10 cellular contexts compared by ENCODE assay signal in the genomic region with DNA sequence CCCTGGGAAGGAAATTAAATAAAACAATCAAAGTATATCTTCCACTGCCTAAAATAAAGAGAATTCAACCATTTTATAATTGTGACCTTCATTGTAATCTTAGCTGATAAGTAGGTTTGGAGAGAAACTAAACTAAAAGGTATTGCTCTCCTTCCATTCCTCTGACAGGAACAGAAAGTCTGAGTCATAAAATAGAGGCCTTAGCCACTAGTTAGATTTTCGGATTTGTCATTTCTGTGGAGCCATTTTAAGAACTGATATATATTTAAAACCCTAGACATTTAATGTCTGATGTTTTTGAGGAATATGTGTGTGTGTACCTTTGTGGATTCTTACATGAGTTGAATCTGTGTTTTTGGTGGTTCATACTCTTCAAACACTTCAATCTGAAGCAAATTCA. TPM values are rescaled to one million over a fixed set of nuclear protein-coding genes. Genes with fewer than 3 reads are reported as not detected.
DNase-seq lines count a peak whose midpoint lies in the region; ATAC-seq, FAIRE-seq and TF ChIP-seq lines count a peak whose summit lies in the region.
"Had no signal": no experiment of that assay in that cellular context is flagged by ENCODE, and none has a peak within 500 bp of the region (broad histone marks: within the 10 kb centered on the region; RNA-seq: fewer than 3 reads in every experiment).

No MANE protein-coding gene starts in this region.

- H3K9ac ChIP-seq in mammary epithelial cell (ENCODE audit: insufficient read depth, low read length), result no peak overlapping the region

- in situ Hi-C loops in mammary epithelial cell (cut with MboI; ENCODE audit: low sequenced_read_pairs in 2 of 2), result loop anchor here in 1 of 2 donors (10.0 kb wide), 1 partner anchor 75 kb away; no protein-coding TSS in a partner anchor

- no peak overlapping the region for H3K27ac Mint-ChIP-seq in CD4-positive, alpha-beta T cell
- H3K27ac Mint-ChIP-seq: memory B cell had no signal

- H3K27ac ChIP-seq in ACC112 (ENCODE audit: low read depth, low read length), result peak overlapping the region; percentile 65
- H3K27ac ChIP-seq in mammary epithelial cell (ENCODE audit: insufficient read depth, low read depth, low read length), result peak overlapping the region; percentile 62
- H3K27ac ChIP-seq in CD4-positive, alpha-beta T cell (ENCODE audit: low read depth, low read length), result no peak overlapping the region

- H3K4me1 ChIP-seq in ACC112 (ENCODE audit: control insufficient read depth, insufficient read depth, low read length, unreplicated experiment) (peaks cover 15% of the 10 kb centered on the region), mammary epithelial cell (ENCODE audit: insufficient read depth, low read length) (peaks cover 8% of the 10 kb centered on the region)

- no peaks in the 10 kb centered on the region for H4K20me1 ChIP-seq in mammary epithelial cell (ENCODE audit: insufficient read depth, low read length)

- peak overlapping the region; percentile 97 for H2AFZ ChIP-seq in ACC112 (ENCODE audit: low read length, unreplicated experiment)
- peak overlapping the region; percentile 51 for H2AFZ ChIP-seq in mammary epithelial cell (ENCODE audit: low read depth, low read length)

- H3K79me2 ChIP-seq in ACC112 (ENCODE audit: control insufficient read depth, insufficient read depth, low read length, unreplicated experiment), result no peaks in the 10 kb centered on the region
- H3K79me2 ChIP-seq in mammary epithelial cell (ENCODE audit: insufficient read depth, low read length), result no peaks in the 10 kb centered on the region

- CTCF ChIA-PET in mammary epithelial cell (lab: Charles Lee; ENCODE audit: low non-redundant PET), result no interaction called here
- CTCF ChIA-PET in CD4-positive, alpha-beta T cell (lab: Charles Lee), result no interaction called here

- H3K4me3 Mint-ChIP-seq in CD4-positive, alpha-beta T cell, result no peak overlapping the region
- H3K4me3 Mint-ChIP-seq: memory B cell had no signal

- no TSS peak for BruUV-seq in mammary epithelial cell (replicated peaks; lab: Mats Ljungman, UMichigan)

- dilution Hi-C loops in mammary epithelial cell (cut with HindIII; ENCODE audit: low sequenced_read_pairs), result no loop called here

- intact Hi-C loops in mammary epithelial cell (cut with micrococcal nuclease), result no loop called here
- intact Hi-C loops in CD4-positive, alpha-beta T cell (cut with DNase I, micrococcal nuclease), result no loop called here
- intact Hi-C loops in left colon (cut with DNase I, micrococcal nuclease), result no loop called here
- intact Hi-C loops in posterior cingulate gyrus (cut with DNase I), result no loop called here

- H3K27me3 Mint-ChIP-seq in CD4-positive, alpha-beta T cell, result no peaks in the 10 kb centered on the region
- H3K27me3 Mint-ChIP-seq: memory B cell had no signal

- POLR2A ChIA-PET in CD4-positive, alpha-beta T cell (lab: Charles Lee), result no interaction called here

- no peaks in the 10 kb centered on the region for H3K36me3 ChIP-seq in ACC112 (ENCODE audit: insufficient read depth, low read length)
- no peaks in the 10 kb centered on the region for H3K36me3 ChIP-seq in mammary epithelial cell (ENCODE audit: insufficient read depth, low read length)

- H3K9me3 ChIP-seq in mammary epithelial cell (replicated peaks; ENCODE audit: insufficient read depth, low read length), result no peaks in the 10 kb centered on the region
- no peaks in the 10 kb centered on the region for H3K9me3 ChIP-seq in CD4-positive, alpha-beta T cell (ENCODE audit: control insufficient read depth, low read length)

- no peaks in the 10 kb centered on the region for H3K9me3 Mint-ChIP-seq in CD4-positive, alpha-beta T cell
- H3K9me3 Mint-ChIP-seq: memory B cell had no signal

- no peaks in the 10 kb centered on the region for H3K27me3 ChIP-seq in ACC112 (ENCODE audit: insufficient read depth, low read length)
- H3K27me3 ChIP-seq in mammary epithelial cell (ENCODE audit: insufficient read depth, low read length), result no peaks in the 10 kb centered on the region
- H3K27me3 ChIP-seq in CD4-positive, alpha-beta T cell (ENCODE audit: control insufficient read depth, insufficient read depth, low read length), result no peaks in the 10 kb centered on the region

- H3K4me1 Mint-ChIP-seq in CD4-positive, alpha-beta T cell (ENCODE audit: low read depth), result no peaks in the 10 kb centered on the region
- H3K4me1 Mint-ChIP-seq: memory B cell had no signal

- WGBS in mammary epithelial cell (ENCODE audit: low coverage, missing lambda C conversion rate), result 74% methylated on average over 1 of the region's 1 CpG

- TF ChIP-seq POLR2A in GM12892 (IDR thresholded peaks at IDR 0.05; ENCODE audit: low read depth, low read length), result no peak

- H3K36me3 Mint-ChIP-seq in CD4-positive, alpha-beta T cell (ENCODE audit: low read depth), result no peaks in the 10 kb centered on the region
- H3K36me3 Mint-ChIP-seq: memory B cell had no signal

- ATAC-seq in GM19438 (IDR thresholded peaks at IDR 0.05; ENCODE audit: low read depth, unreplicated experiment) (peak; percentile 91), HG03342 (IDR thresholded peaks at IDR 0.05; ENCODE audit: unreplicated experiment) (peak; percentile 96), left colon (no peak)
- no peak for ATAC-seq in CD4-positive, alpha-beta T cell (ENCODE audit: poor library complexity)

- peak; percentile 64 for DNase-seq in mammary epithelial cell
- DNase-seq in CD4-positive, alpha-beta T cell, result no peak
- no peak for DNase-seq in GM12892 (ENCODE audit: insufficient read length)
- DNase-seq in left colon, result no peak
- DNase-seq in posterior cingulate gyrus, result no peak

- no peak for TF ChIP-seq CTCF in mammary epithelial cell (conservative IDR thresholded peaks at IDR 0.05 in 1 of 2, IDR thresholded peaks at IDR 0.05 in 1 of 2; ENCODE audit: extremely low read depth in 1 of 2, insufficient read depth in 1 of 2, low read depth in 1 of 2, low read length in 2 of 2)
- TF ChIP-seq CTCF in CD4-positive, alpha-beta T cell (IDR thresholded peaks at IDR 0.05), result no peak

- no peak overlapping the region for H3K4me2 ChIP-seq in mammary epithelial cell (ENCODE audit: insufficient read depth, low read depth, low read length)

- no peak for FAIRE-seq in GM12892 (lab: Jason Lieb, UNC)
- FAIRE-seq: TTC549 had no signal

- H3K4me3 ChIP-seq in ACC112 (ENCODE audit: low read depth, low read length), result no peak overlapping the region
- H3K4me3 ChIP-seq in mammary epithelial cell (replicated peaks in 1 of 3; ENCODE audit: insufficient read depth in 1 of 3, low read depth in 2 of 3, low read length in 3 of 3), result no peak overlapping the region

RNA-seq across cellular contexts. Expression of a gene that starts 11.8 kb away (rescaled TPM):
- not detected for total RNA-seq in mammary epithelial cell
- polyA plus RNA-seq in mammary epithelial cell, result 0.06 TPM
- polyA minus RNA-seq in mammary epithelial cell, result not detected
- total RNA-seq in CD4-positive, alpha-beta T cell, result not detected
- not detected for polyA plus RNA-seq in GM12892 (2012; ENCODE audit: missing spikeins)
- under 1 TPM; 0.28 to 0.40 TPM for total RNA-seq in left colon

Comparison
In these comparisons a context has a peak if more than half of its experiments do, and no peak if none do; other contexts are left out.
1. ATAC-seq: peak in GM19438 (single experiment) and HG03342 (single experiment); none in CD4-positive, alpha-beta T cell (single experiment) and left colon (single experiment).